ENCODE assay signal across 17 cellular contexts in genomic region chr19:17358395-17358794, GRCh38. TPM values are rescaled to one million over a fixed set of nuclear protein-coding genes. Genes with fewer than 3 reads are reported as not detected.
DNase-seq lines count a peak whose midpoint lies in the region; ATAC-seq and TF ChIP-seq lines count a peak whose summit lies in the region.
"Had no signal": no experiment of that assay in that cellular context is flagged by ENCODE, and none has a peak within 500 bp of the region (broad histone marks: within the 10 kb centered on the region; RNA-seq: fewer than 3 reads in every experiment).

No MANE protein-coding gene starts in this region.

- WGBS in esophagus muscularis mucosa, result 49% methylated on average over 6 of the region's 7 CpGs
- 55 to 59% (median 56%) methylated on average over 7 of the region's 7 CpGs for WGBS in psoas muscle, 3 donors

- H3K36me3 ChIP-seq in ACC112 (ENCODE audit: insufficient read depth, low read length) (no peaks in the 10 kb centered on the region), esophagus muscularis mucosa (no peaks in the 10 kb centered on the region), psoas muscle (ENCODE audit: insufficient read depth in 1 of 2, low read depth in 1 of 2) (no peaks in the 10 kb centered on the region)
- H3K36me3 ChIP-seq: Peyer's patch had no signal

- H3K27ac ChIP-seq in ACC112 (ENCODE audit: low read depth, low read length) (peak overlapping the region; percentile 34; the same call in 1 of the 2 replicates), esophagus muscularis mucosa (replicated peaks in 1 of 4) (peak overlapping the region; percentile 9 to 55 (median 30)), psoas muscle (peak overlapping the region; percentile 46)
- H3K27ac ChIP-seq: KMS-11 had no signal

- no peak overlapping the region for H2AFZ ChIP-seq in ACC112 (ENCODE audit: low read length, unreplicated experiment)

- H3K4me3 ChIP-seq in ACC112 (ENCODE audit: low read depth, low read length), result no peak overlapping the region
- no peak overlapping the region for H3K4me3 ChIP-seq in esophagus muscularis mucosa
- H3K4me3 ChIP-seq in psoas muscle, result no peak overlapping the region
- H3K4me3 ChIP-seq: Peyer's patch, skin epidermis had no signal

- TF ChIP-seq POLR2A in esophagus muscularis mucosa (IDR thresholded peaks at IDR 0.05; ENCODE audit: low read depth), result no peak

- DNase-seq in M059J (ENCODE audit: low read depth) (peak; percentile 60), esophagus muscularis mucosa (ENCODE audit: extremely low spot score) (no peak), psoas muscle (peak in 1 of 2 donors; percentile 43), COLO668 (lab: John Stamatoyannopoulos, UW; ENCODE audit: unreplicated experiment) (no peak)
- DNase-seq: activated CD4-positive, CD25-positive, alpha-beta regulatory T cell treated with anti-CD3 and anti-CD28 coated beads, Interleukin-2, amount 50 U/mL, for 72 hours; Calu3; NCI-H1436 treated with DMSO at 0.1 percent for 48 hours; nephron progenitor cell; Peyer's patch; stimulated activated naive CD4-positive, alpha-beta T cell had no signal

- intact Hi-C loops in esophagus muscularis mucosa (cut with DNase I), result no loop called here
- intact Hi-C loops in psoas muscle (cut with DNase I), result no loop called here

- ATAC-seq in psoas muscle (peak in 3 of 4 donors; percentile 43 to 73 (median 70)), GM19467 (IDR thresholded peaks at IDR 0.05; ENCODE audit: unreplicated experiment) (no peak), GM18868 (IDR thresholded peaks at IDR 0.05; ENCODE audit: unreplicated experiment) (no peak), HG02981 (IDR thresholded peaks at IDR 0.05; ENCODE audit: unreplicated experiment) (no peak)

- H3K9me3 ChIP-seq in esophagus muscularis mucosa (no peaks in the 10 kb centered on the region), psoas muscle (no peaks in the 10 kb centered on the region)
- H3K9me3 ChIP-seq: Peyer's patch had no signal

- TF ChIP-seq EP300 in esophagus muscularis mucosa (IDR thresholded peaks at IDR 0.05), result peak; percentile 13

- TF ChIP-seq CTCF in esophagus muscularis mucosa (IDR thresholded peaks at IDR 0.05) (no peak), psoas muscle (IDR thresholded peaks at IDR 0.05) (no peak)

- H3K27me3 ChIP-seq in ACC112 (ENCODE audit: insufficient read depth, low read length), result no peaks in the 10 kb centered on the region
- H3K27me3 ChIP-seq in esophagus muscularis mucosa, result peaks cover 0 to 2% (median 0%) of the 10 kb centered on the region in 4 donors
- H3K27me3 ChIP-seq in psoas muscle (ENCODE audit: insufficient read depth in 3 of 3, low read length in 2 of 3), result no peaks in the 10 kb centered on the region
- H3K27me3 ChIP-seq: Peyer's patch had no signal

- H3K4me1 ChIP-seq in ACC112 (ENCODE audit: control insufficient read depth, insufficient read depth, low read length, unreplicated experiment), result no peaks in the 10 kb centered on the region
- peaks cover 0 to 11% (median 5%) of the 10 kb centered on the region in 4 donors for H3K4me1 ChIP-seq in esophagus muscularis mucosa
- no peaks in the 10 kb centered on the region for H3K4me1 ChIP-seq in psoas muscle
- H3K4me1 ChIP-seq: Peyer's patch had no signal

- H3K79me2 ChIP-seq in ACC112 (ENCODE audit: control insufficient read depth, insufficient read depth, low read length, unreplicated experiment), result no peaks in the 10 kb centered on the region

RNA-seq across cellular contexts. Expression of gene PLVAP, which starts 18.7 kb away (rescaled TPM):
- total RNA-seq in M059J (2014; rRNA removed; shearing (Covaris generic)), result 0.05 TPM in 1 of 2 replicates, not detected in the other
- 100 to 1,000 TPM in 3 of 4 donors, 10 to 100 TPM in 1; 37.4 to 155 (median 117) TPM for total RNA-seq in esophagus muscularis mucosa
- 10 to 100 TPM; 16.0 to 23.7 (median 16.3) TPM for total RNA-seq in psoas muscle
- 10 to 100 TPM in 2 of 3 donors, 1 to 10 TPM in 1; 6.5 to 46.0 (median 14.5) TPM for polyA plus RNA-seq in psoas muscle
- total RNA-seq: Calu3 had no signal

RNA-seq across cellular contexts. Expression of gene GTPBP3, which starts 21.0 kb away (rescaled TPM):
- 9.6 and 16.8 TPM in 2 replicates for total RNA-seq in M059J (2014; rRNA removed; shearing (Covaris generic))
- total RNA-seq in esophagus muscularis mucosa (10 to 100 TPM in 2 of 4 donors, 1 to 10 TPM in 2; 8.7 to 13.3 (median 10.2) TPM), psoas muscle (10 to 100 TPM in 3 of 4 donors, 1 to 10 TPM in 1; 9.6 to 11.0 (median 10.5) TPM)
- 10 to 100 TPM in 1 of 3 donors, 1 to 10 TPM in 2; 6.2 to 16.5 (median 8.8) TPM for polyA plus RNA-seq in psoas muscle

RNA-seq across cellular contexts. Expression of gene ANO8, which starts 23.7 kb away (rescaled TPM):
- total RNA-seq in M059J (2014; rRNA removed; shearing (Covaris generic)), result 3.5 and 5.6 TPM in 2 replicates
- 1 to 10 TPM; 2.9 to 7.4 (median 4.0) TPM for total RNA-seq in esophagus muscularis mucosa
- 10 to 100 TPM; 11.8 to 14.3 (median 12.9) TPM for total RNA-seq in psoas muscle
- polyA plus RNA-seq in psoas muscle, result 10 to 100 TPM in 1 of 3 donors, 1 to 10 TPM in 2; 1.5 to 13.0 (median 4.3) TPM

RNA-seq across cellular contexts. Expression of gene CCDC194, which starts 35.6 kb away (rescaled TPM):
- total RNA-seq in M059J (2014; rRNA removed; shearing (Covaris generic)), result 0.47 TPM in 1 of 2 replicates, not detected in the other
- total RNA-seq in esophagus muscularis mucosa, result not detected
- under 1 TPM in 1 of 4 donors, not detected in 3; 0.51 TPM for total RNA-seq in psoas muscle
- under 1 TPM in 1 of 3 donors, not detected in 2; 0.13 TPM for polyA plus RNA-seq in psoas muscle
- total RNA-seq: Calu3, epithelial cell of proximal tubule, Peyer's patch had no signal

RNA-seq across cellular contexts. Expression of gene BST2, which starts 47.0 kb away (rescaled TPM):
- 490 and 600 TPM in 2 replicates for total RNA-seq in M059J (2014; rRNA removed; shearing (Covaris generic))
- total RNA-seq in esophagus muscularis mucosa (10 to 100 TPM; 25.3 to 59.7 (median 51.0) TPM), psoas muscle (10 to 100 TPM; 18.3 to 47.7 (median 33.5) TPM)
- polyA plus RNA-seq in psoas muscle, result 10 to 100 TPM; 29.8 to 40.8 (median 34.4) TPM

Comparison
In these comparisons a context has a peak if more than half of its experiments do, and no peak if none do; other contexts are left out.
1. ATAC-seq: peak in psoas muscle (3 of 4); none in GM19467 (single experiment), GM18868 (single experiment) and HG02981 (single experiment).
2. RNA of gene PLVAP, which starts 18.7 kb away (total RNA-seq): 37.4 to 155 TPM in esophagus muscularis mucosa and 16.0 to 23.7 TPM in psoas muscle; 0.05 TPM in M059J; every median in the first group is over 10 times any median in the second.
3. Peak in every context shown above with its lines, with median percentiles within 50 percentile points of each other: H3K27ac ChIP-seq.